19 cellular contexts compared by ENCODE assay signal in the genomic region with DNA sequence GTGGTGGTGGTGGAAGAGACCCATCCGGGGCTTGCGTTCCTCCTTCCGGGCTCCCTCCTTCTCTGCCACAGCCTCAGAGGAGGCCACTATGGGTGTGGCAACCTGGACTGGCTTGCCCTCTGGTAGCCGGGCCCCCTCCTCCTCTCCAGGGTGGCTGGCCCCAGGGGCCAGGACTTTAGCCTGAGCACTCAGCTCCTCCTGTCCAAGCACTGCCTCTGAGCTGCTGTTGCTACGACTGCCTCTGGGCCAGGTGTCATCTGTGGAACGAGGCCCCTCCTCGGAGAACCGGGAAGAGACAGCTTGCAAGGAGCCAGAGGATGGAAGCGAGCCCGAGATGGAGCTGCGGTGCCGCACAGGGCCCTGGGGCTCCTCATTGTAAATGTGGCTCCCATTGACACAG.
"Had no signal": no experiment of that assay in that cellular context is flagged by ENCODE, and none has a peak within 500 bp of the region (broad histone marks: within the 10 kb centered on the region; RNA-seq: fewer than 3 reads in every experiment).

No MANE protein-coding gene starts in this region.

- H3K27me3 ChIP-seq: adrenal gland, breast epithelium, heart left ventricle, right lobe of liver, tibial nerve had no signal

- ATAC-seq: heart left ventricle, lower lobe of right lung, natural killer cell, right lobe of liver had no signal

- H3K27ac Mint-ChIP-seq: activated naive CD4-positive, alpha-beta T cell treated with anti-CD3 and anti-CD28 coated beads, Interleukin-2, amount 50 U/mL, for 24 hours; natural killer cell; stimulated activated naive CD8-positive, alpha-beta T cell treated with anti-CD3 and anti-CD28 coated beads, Interleukin-15, Interleukin-2, amounts not matched to agents 100 ng/mL and 50 ng/mL, for 24 hours had no signal

- H3K27me3 Mint-ChIP-seq: activated naive CD4-positive, alpha-beta T cell treated with anti-CD3 and anti-CD28 coated beads, Interleukin-2, amount 50 U/mL, for 24 hours; central memory CD8-positive, alpha-beta T cell; stimulated activated naive CD8-positive, alpha-beta T cell treated with anti-CD3 and anti-CD28 coated beads, Interleukin-15, Interleukin-2, amounts not matched to agents 100 ng/mL and 50 ng/mL, for 24 hours had no signal

- H3K4me1 ChIP-seq: breast epithelium had no signal

- H3K4me3 ChIP-seq: adrenal gland, breast epithelium, heart left ventricle, lower lobe of right lung, right lobe of liver, tibial nerve had no signal

- H3K36me3 ChIP-seq: breast epithelium, right lobe of liver had no signal

- H3K9me3 Mint-ChIP-seq: activated naive CD4-positive, alpha-beta T cell treated with anti-CD3 and anti-CD28 coated beads, Interleukin-2, amount 50 U/mL, for 24 hours; central memory CD8-positive, alpha-beta T cell; natural killer cell; stimulated activated naive CD8-positive, alpha-beta T cell treated with anti-CD3 and anti-CD28 coated beads, Interleukin-15, Interleukin-2, amounts not matched to agents 100 ng/mL and 50 ng/mL, for 24 hours had no signal

- H3K4me1 Mint-ChIP-seq: activated naive CD4-positive, alpha-beta T cell treated with anti-CD3 and anti-CD28 coated beads, Interleukin-2, amount 50 U/mL, for 24 hours had no signal

- H3K36me3 Mint-ChIP-seq: activated naive CD4-positive, alpha-beta T cell treated with anti-CD3 and anti-CD28 coated beads, Interleukin-2, amount 50 U/mL, for 24 hours; natural killer cell had no signal

- H3K4me3 Mint-ChIP-seq: activated naive CD4-positive, alpha-beta T cell treated with anti-CD3 and anti-CD28 coated beads, Interleukin-2, amount 50 U/mL, for 24 hours; central memory CD8-positive, alpha-beta T cell; natural killer cell; stimulated activated naive CD8-positive, alpha-beta T cell treated with anti-CD3 and anti-CD28 coated beads, Interleukin-15, Interleukin-2, amounts not matched to agents 100 ng/mL and 50 ng/mL, for 24 hours had no signal

- DNase-seq: activated CD4-positive, alpha-beta T cell treated with anti-CD3 and anti-CD28 coated beads for 1 hour; activated CD4-positive, alpha-beta T cell treated with anti-CD3 and anti-CD28 coated beads, Interleukin-2, amount 50 U/mL, for 1 hour; activated gamma-delta T cell treated with Interleukin-2 at 50 U/mL for 16 hours; activated T-cell treated with anti-CD3 and anti-CD28 coated beads, Interleukin-2, amount 50 U/mL, for 1 hour; adrenal gland; islet precursor cell; lower lobe of right lung; midbrain; natural killer cell; right lobe of liver; small intestine; T-helper 1 cell; WERI-Rb-1 had no signal

- H3K27ac ChIP-seq: breast epithelium, lower lobe of right lung, right lobe of liver, WERI-Rb-1 had no signal

- H3K9me3 ChIP-seq: adrenal gland, breast epithelium, heart left ventricle, lower lobe of right lung, right lobe of liver, tibial nerve had no signal
